1 cellular context compared by ENCODE assay signal in the genomic region with DNA sequence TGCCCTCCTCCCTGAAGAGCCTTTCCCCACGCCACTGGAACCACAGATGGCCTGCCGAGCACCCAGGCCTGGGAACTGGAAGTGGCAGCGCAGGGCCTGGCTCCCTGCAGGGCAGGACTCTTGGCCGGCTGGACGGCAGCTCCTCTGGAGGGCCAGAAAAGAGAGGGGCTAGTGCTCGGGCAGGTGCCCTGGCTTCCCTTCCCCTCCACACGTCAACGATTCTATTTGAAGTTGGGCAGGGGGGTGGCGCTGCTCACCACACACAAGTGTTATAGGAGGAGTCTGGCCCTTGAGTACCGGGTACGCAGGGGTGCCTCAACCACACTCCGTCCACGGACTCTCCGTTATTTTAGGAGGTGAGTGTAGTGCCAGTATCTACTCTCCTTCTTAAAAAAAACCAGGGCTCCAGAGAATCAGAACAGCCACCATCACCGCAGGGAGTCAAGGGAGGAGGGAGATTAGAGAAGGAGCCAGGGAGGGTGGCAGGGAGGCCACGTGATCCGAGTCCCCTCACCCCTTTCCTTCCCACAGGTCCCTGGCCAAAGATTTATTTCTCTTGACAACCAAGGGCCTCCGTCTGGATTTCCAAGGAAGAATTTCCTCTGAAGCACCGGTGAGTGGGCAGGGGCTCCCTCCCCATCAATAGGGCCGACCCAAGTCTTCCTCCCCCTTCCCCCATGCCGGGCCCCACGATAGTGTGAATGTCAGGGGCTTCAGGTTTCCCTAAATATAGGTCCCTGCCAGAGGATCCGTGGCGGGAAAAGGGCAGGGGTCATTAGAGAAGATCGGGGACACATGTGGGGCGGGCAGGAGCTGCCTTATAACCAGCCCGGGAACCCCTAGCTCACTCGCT.
TF ChIP-seq lines count a peak whose summit lies in the region.

No MANE protein-coding gene starts in this region.

TF ChIP-seq in GM23338, 12 proteins besides CTCF, POLR2A, EP300 and RAD21:
- TF ChIP-seq, protein P1, sequence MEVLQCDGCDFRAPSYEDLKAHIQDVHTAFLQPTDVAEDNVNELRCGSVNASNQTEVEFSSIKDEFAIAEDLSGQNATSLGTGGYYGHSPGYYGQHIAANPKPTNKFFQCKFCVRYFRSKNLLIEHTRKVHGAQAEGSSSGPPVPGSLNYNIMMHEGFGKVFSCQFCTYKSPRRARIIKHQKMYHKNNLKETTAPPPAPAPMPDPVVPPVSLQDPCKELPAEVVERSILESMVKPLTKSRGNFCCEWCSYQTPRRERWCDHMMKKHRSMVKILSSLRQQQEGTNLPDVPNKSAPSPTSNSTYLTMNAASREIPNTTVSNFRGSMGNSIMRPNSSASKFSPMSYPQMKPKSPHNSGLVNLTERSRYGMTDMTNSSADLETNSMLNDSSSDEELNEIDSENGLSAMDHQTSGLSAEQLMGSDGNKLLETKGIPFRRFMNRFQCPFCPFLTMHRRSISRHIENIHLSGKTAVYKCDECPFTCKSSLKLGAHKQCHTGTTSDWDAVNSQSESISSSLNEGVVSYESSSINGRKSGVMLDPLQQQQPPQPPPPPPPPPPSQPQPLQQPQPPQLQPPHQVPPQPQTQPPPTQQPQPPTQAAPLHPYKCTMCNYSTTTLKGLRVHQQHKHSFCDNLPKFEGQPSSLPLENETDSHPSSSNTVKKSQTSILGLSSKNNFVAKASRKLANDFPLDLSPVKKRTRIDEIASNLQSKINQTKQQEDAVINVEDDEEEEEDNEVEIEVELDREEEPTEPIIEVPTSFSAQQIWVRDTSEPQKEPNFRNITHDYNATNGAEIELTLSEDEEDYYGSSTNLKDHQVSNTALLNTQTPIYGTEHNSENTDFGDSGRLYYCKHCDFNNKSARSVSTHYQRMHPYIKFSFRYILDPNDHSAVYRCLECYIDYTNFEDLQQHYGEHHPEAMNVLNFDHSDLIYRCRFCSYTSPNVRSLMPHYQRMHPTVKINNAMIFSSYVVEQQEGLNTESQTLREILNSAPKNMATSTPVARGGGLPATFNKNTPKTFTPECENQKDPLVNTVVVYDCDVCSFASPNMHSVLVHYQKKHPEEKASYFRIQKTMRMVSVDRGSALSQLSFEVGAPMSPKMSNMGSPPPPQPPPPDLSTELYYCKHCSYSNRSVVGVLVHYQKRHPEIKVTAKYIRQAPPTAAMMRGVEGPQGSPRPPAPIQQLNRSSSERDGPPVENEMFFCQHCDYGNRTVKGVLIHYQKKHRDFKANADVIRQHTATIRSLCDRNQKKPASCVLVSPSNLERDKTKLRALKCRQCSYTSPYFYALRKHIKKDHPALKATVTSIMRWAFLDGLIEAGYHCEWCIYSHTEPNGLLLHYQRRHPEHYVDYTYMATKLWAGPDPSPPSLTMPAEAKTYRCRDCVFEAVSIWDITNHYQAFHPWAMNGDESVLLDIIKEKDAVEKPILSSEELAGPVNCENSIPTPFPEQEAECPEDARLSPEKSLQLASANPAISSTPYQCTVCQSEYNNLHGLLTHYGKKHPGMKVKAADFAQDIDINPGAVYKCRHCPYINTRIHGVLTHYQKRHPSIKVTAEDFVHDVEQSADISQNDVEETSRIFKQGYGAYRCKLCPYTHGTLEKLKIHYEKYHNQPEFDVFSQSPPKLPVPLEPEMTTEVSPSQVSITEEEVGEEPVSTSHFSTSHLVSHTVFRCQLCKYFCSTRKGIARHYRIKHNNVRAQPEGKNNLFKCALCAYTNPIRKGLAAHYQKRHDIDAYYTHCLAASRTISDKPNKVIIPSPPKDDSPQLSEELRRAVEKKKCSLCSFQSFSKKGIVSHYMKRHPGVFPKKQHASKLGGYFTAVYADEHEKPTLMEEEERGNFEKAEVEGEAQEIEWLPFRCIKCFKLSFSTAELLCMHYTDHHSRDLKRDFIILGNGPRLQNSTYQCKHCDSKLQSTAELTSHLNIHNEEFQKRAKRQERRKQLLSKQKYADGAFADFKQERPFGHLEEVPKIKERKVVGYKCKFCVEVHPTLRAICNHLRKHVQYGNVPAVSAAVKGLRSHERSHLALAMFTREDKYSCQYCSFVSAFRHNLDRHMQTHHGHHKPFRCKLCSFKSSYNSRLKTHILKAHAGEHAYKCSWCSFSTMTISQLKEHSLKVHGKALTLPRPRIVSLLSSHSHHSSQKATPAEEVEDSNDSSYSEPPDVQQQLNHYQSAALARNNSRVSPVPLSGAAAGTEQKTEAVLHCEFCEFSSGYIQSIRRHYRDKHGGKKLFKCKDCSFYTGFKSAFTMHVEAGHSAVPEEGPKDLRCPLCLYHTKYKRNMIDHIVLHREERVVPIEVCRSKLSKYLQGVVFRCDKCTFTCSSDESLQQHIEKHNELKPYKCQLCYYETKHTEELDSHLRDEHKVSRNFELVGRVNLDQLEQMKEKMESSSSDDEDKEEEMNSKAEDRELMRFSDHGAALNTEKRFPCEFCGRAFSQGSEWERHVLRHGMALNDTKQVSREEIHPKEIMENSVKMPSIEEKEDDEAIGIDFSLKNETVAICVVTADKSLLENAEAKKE (CRISPR knock-in tag; IDR thresholded peaks at IDR 0.05): no peak
- no peak for TF ChIP-seq NANOG (IDR thresholded peaks at IDR 0.05; ENCODE audit: borderline replicate concordance)
- no peak for TF ChIP-seq JUNB (IDR thresholded peaks at IDR 0.05; ENCODE audit: unreplicated experiment)
- no peak for TF ChIP-seq EZH2phosphoT487 (IDR thresholded peaks at IDR 0.05; ENCODE audit: unreplicated experiment)
- no peak for TF ChIP-seq EZH2 (IDR thresholded peaks at IDR 0.05; ENCODE audit: low read depth, unreplicated experiment)
- no peak for TF ChIP-seq CREB1 (CRISPR knock-in tag; IDR thresholded peaks at IDR 0.05; ENCODE audit: low read depth)
- TF ChIP-seq, protein P2, sequence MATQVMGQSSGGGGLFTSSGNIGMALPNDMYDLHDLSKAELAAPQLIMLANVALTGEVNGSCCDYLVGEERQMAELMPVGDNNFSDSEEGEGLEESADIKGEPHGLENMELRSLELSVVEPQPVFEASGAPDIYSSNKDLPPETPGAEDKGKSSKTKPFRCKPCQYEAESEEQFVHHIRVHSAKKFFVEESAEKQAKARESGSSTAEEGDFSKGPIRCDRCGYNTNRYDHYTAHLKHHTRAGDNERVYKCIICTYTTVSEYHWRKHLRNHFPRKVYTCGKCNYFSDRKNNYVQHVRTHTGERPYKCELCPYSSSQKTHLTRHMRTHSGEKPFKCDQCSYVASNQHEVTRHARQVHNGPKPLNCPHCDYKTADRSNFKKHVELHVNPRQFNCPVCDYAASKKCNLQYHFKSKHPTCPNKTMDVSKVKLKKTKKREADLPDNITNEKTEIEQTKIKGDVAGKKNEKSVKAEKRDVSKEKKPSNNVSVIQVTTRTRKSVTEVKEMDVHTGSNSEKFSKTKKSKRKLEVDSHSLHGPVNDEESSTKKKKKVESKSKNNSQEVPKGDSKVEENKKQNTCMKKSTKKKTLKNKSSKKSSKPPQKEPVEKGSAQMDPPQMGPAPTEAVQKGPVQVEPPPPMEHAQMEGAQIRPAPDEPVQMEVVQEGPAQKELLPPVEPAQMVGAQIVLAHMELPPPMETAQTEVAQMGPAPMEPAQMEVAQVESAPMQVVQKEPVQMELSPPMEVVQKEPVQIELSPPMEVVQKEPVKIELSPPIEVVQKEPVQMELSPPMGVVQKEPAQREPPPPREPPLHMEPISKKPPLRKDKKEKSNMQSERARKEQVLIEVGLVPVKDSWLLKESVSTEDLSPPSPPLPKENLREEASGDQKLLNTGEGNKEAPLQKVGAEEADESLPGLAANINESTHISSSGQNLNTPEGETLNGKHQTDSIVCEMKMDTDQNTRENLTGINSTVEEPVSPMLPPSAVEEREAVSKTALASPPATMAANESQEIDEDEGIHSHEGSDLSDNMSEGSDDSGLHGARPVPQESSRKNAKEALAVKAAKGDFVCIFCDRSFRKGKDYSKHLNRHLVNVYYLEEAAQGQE (IDR thresholded peaks at IDR 0.05; ENCODE audit: unreplicated experiment): no peak
- no peak for TF ChIP-seq POLR2AphosphoS5 (IDR thresholded peaks at IDR 0.05; ENCODE audit: low read depth)
- TF ChIP-seq ZNF331 (CRISPR knock-in tag; IDR thresholded peaks at IDR 0.05; ENCODE audit: low read depth): no peak
- TF ChIP-seq ZNF114 (CRISPR knock-in tag; IDR thresholded peaks at IDR 0.05): no peak
- TF ChIP-seq STAT1 (IDR thresholded peaks at IDR 0.05; ENCODE audit: unreplicated experiment): no peak
- TF ChIP-seq, protein P3, sequence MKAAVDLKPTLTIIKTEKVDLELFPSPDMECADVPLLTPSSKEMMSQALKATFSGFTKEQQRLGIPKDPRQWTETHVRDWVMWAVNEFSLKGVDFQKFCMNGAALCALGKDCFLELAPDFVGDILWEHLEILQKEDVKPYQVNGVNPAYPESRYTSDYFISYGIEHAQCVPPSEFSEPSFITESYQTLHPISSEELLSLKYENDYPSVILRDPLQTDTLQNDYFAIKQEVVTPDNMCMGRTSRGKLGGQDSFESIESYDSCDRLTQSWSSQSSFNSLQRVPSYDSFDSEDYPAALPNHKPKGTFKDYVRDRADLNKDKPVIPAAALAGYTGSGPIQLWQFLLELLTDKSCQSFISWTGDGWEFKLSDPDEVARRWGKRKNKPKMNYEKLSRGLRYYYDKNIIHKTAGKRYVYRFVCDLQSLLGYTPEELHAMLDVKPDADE (IDR thresholded peaks at IDR 0.05): no peak
